Comparison of ENCODE assay signal across 8 cellular contexts in genomic region chr1:169890761-169891538, GRCh38. TPM values are rescaled to one million over a fixed set of nuclear protein-coding genes. Genes with fewer than 3 reads are reported as not detected.
A peak's percentile ranks its signal among the peaks of the same experiment; 100 is the strongest.
DNase-seq lines count a peak whose midpoint lies in the region; ATAC-seq and TF ChIP-seq lines count a peak whose summit lies in the region.

No MANE protein-coding gene starts in this region.

- ATAC-seq in CD4-positive, CD25-positive, alpha-beta regulatory T cell (ENCODE audit: low read depth in 2 of 2): peak; percentile 16 to 18
- ATAC-seq in GM21447 (IDR thresholded peaks at IDR 0.05; ENCODE audit: unreplicated experiment): peak; percentile 26
- ATAC-seq in stimulated activated naive B cell treated with anti-CD40 and anti-IgM and Interleukin-4, amounts not matched to agents 10 μg/mL and 1 μg/mL and 100 μg/mL, for 72 hours (replicated peaks): peak in 1 of 2 donors; percentile 19

- peak; percentile 24 to 69 (median 45) for DNase-seq in CD4-positive, CD25-positive, alpha-beta regulatory T cell
- DNase-seq in T-helper 2 cell treated with Interferon-gamma antibody and Interleukin-4, amounts not matched to agents 5 μg/mL and 100 μg/mL, for 36 hours (ENCODE audit: low spot score): peak; percentile 46
- DNase-seq in epithelial cell of prostate (ENCODE audit: low read depth, low spot score) (no peak), NCI-H1105 treated with DMSO at 0.1 percent for 48 hours (lab: John Stamatoyannopoulos, UW) (no peak), erythroblast (lab: John Stamatoyannopoulos, UW) (no peak), NCI-H774 (lab: John Stamatoyannopoulos, UW) (no peak)
- DNase-seq in stimulated activated naive B cell treated with anti-CD40 and anti-IgM and Interleukin-4, amounts not matched to agents 10 μg/mL and 1 μg/mL and 100 μg/mL, for 72 hours: no peak

- peaks cover 18% of the 10 kb centered on the region for H3K36me3 Mint-ChIP-seq in CD4-positive, CD25-positive, alpha-beta regulatory T cell
- H3K36me3 Mint-ChIP-seq in T-helper 2 cell treated with Interferon-gamma antibody and Interleukin-4, amounts not matched to agents 5 μg/mL and 100 μg/mL, for 36 hours (ENCODE audit: low read depth): peaks cover 28% of the 10 kb centered on the region
- peaks cover 12 to 24% of the 10 kb centered on the region in 2 donors for H3K36me3 Mint-ChIP-seq in stimulated activated naive B cell treated with anti-CD40 and anti-IgM and Interleukin-4, amounts not matched to agents 10 μg/mL and 1 μg/mL and 100 μg/mL, for 72 hours

- peak overlapping the region; percentile 69 to 100 (median 93) for H3K27ac Mint-ChIP-seq in CD4-positive, CD25-positive, alpha-beta regulatory T cell
- H3K27ac Mint-ChIP-seq in T-helper 2 cell treated with Interferon-gamma antibody and Interleukin-4, amounts not matched to agents 5 μg/mL and 100 μg/mL, for 36 hours: peak overlapping the region; percentile 95
- peak overlapping the region; percentile 92 for H3K27ac Mint-ChIP-seq in stimulated activated naive B cell treated with anti-CD40 and anti-IgM and Interleukin-4, amounts not matched to agents 10 μg/mL and 1 μg/mL and 100 μg/mL, for 72 hours

- H3K9me3 Mint-ChIP-seq in CD4-positive, CD25-positive, alpha-beta regulatory T cell: no peaks in the 10 kb centered on the region
- no peaks in the 10 kb centered on the region for H3K9me3 Mint-ChIP-seq in T-helper 2 cell treated with Interferon-gamma antibody and Interleukin-4, amounts not matched to agents 5 μg/mL and 100 μg/mL, for 36 hours
- no peaks in the 10 kb centered on the region for H3K9me3 Mint-ChIP-seq in stimulated activated naive B cell treated with anti-CD40 and anti-IgM and Interleukin-4, amounts not matched to agents 10 μg/mL and 1 μg/mL and 100 μg/mL, for 72 hours

- no peaks in the 10 kb centered on the region for H3K9me3 ChIP-seq in CD4-positive, CD25-positive, alpha-beta regulatory T cell (ENCODE audit: control insufficient read depth in 2 of 2, low read length in 2 of 2)

- H3K4me1 Mint-ChIP-seq in CD4-positive, CD25-positive, alpha-beta regulatory T cell: peaks cover 40 to 68% (median 58%) of the 10 kb centered on the region in 4 donors
- peaks cover 50% of the 10 kb centered on the region for H3K4me1 Mint-ChIP-seq in T-helper 2 cell treated with Interferon-gamma antibody and Interleukin-4, amounts not matched to agents 5 μg/mL and 100 μg/mL, for 36 hours (ENCODE audit: low read depth)
- peaks cover 28 to 41% of the 10 kb centered on the region in 2 donors for H3K4me1 Mint-ChIP-seq in stimulated activated naive B cell treated with anti-CD40 and anti-IgM and Interleukin-4, amounts not matched to agents 10 μg/mL and 1 μg/mL and 100 μg/mL, for 72 hours

- peak overlapping the region; percentile 98 for H3K27ac ChIP-seq in CD4-positive, CD25-positive, alpha-beta regulatory T cell (ENCODE audit: insufficient read depth, low read length, poor library complexity, severe bottlenecking)
- peak overlapping the region; percentile 84 for H3K27ac ChIP-seq in epithelial cell of prostate

- H3K27me3 Mint-ChIP-seq in CD4-positive, CD25-positive, alpha-beta regulatory T cell: no peaks in the 10 kb centered on the region
- no peaks in the 10 kb centered on the region for H3K27me3 Mint-ChIP-seq in T-helper 2 cell treated with Interferon-gamma antibody and Interleukin-4, amounts not matched to agents 5 μg/mL and 100 μg/mL, for 36 hours (ENCODE audit: low read depth)
- no peaks in the 10 kb centered on the region for H3K27me3 Mint-ChIP-seq in stimulated activated naive B cell treated with anti-CD40 and anti-IgM and Interleukin-4, amounts not matched to agents 10 μg/mL and 1 μg/mL and 100 μg/mL, for 72 hours

- no peaks in the 10 kb centered on the region for H3K27me3 ChIP-seq in CD4-positive, CD25-positive, alpha-beta regulatory T cell (ENCODE audit: control insufficient read depth, insufficient read depth, low read length)

- peaks cover 26% of the 10 kb centered on the region for H3K4me1 ChIP-seq in CD4-positive, CD25-positive, alpha-beta regulatory T cell (ENCODE audit: control insufficient read depth, insufficient read depth, low read length, poor library complexity, severe bottlenecking)

- H3K36me3 ChIP-seq in CD4-positive, CD25-positive, alpha-beta regulatory T cell (ENCODE audit: control insufficient read depth, insufficient read depth, low read length): peaks cover 22% of the 10 kb centered on the region

- peak overlapping the region; percentile 96 for H3K4me3 ChIP-seq in CD4-positive, CD25-positive, alpha-beta regulatory T cell (ENCODE audit: low read depth, low read length)

- peak overlapping the region; percentile 94 to 97 (median 95) for H3K4me3 Mint-ChIP-seq in CD4-positive, CD25-positive, alpha-beta regulatory T cell
- H3K4me3 Mint-ChIP-seq in T-helper 2 cell treated with Interferon-gamma antibody and Interleukin-4, amounts not matched to agents 5 μg/mL and 100 μg/mL, for 36 hours: peak overlapping the region; percentile 81
- peak overlapping the region; percentile 56 to 71 for H3K4me3 Mint-ChIP-seq in stimulated activated naive B cell treated with anti-CD40 and anti-IgM and Interleukin-4, amounts not matched to agents 10 μg/mL and 1 μg/mL and 100 μg/mL, for 72 hours

- no peak for TF ChIP-seq POLR2A in erythroblast (IDR thresholded peaks at IDR 0.05; ENCODE audit: low read length)

RNA-seq across cellular contexts. Expression of gene SCYL3, which starts 2.7 kb away (rescaled TPM):
- total RNA-seq in CD4-positive, CD25-positive, alpha-beta regulatory T cell: 14.0 TPM
- 10 to 100 TPM; 14.4 to 18.9 (median 15.1) TPM for polyA plus RNA-seq in CD4-positive, CD25-positive, alpha-beta regulatory T cell

Comparison
In these comparisons a context has a peak if more than half of its experiments do, and no peak if none do; other contexts are left out.
1. DNase-seq: peak in CD4-positive, CD25-positive, alpha-beta regulatory T cell (3 of 3) and T-helper 2 cell treated with Interferon-gamma antibody and Interleukin-4, amounts not matched to agents 5 μg/mL and 100 μg/mL, for 36 hours (single experiment); none in epithelial cell of prostate (single experiment), stimulated activated naive B cell treated with anti-CD40 and anti-IgM and Interleukin-4, amounts not matched to agents 10 μg/mL and 1 μg/mL and 100 μg/mL, for 72 hours (single experiment), NCI-H1105 treated with DMSO at 0.1 percent for 48 hours (single experiment), erythroblast (0 of 2) and NCI-H774 (single experiment).
2. Peak in every context shown above with its lines, with median percentiles within 50 percentile points of each other: H3K27ac Mint-ChIP-seq and H3K4me3 Mint-ChIP-seq.